Comparison of ENCODE assay signal across 8 cellular contexts in the genomic region with DNA sequence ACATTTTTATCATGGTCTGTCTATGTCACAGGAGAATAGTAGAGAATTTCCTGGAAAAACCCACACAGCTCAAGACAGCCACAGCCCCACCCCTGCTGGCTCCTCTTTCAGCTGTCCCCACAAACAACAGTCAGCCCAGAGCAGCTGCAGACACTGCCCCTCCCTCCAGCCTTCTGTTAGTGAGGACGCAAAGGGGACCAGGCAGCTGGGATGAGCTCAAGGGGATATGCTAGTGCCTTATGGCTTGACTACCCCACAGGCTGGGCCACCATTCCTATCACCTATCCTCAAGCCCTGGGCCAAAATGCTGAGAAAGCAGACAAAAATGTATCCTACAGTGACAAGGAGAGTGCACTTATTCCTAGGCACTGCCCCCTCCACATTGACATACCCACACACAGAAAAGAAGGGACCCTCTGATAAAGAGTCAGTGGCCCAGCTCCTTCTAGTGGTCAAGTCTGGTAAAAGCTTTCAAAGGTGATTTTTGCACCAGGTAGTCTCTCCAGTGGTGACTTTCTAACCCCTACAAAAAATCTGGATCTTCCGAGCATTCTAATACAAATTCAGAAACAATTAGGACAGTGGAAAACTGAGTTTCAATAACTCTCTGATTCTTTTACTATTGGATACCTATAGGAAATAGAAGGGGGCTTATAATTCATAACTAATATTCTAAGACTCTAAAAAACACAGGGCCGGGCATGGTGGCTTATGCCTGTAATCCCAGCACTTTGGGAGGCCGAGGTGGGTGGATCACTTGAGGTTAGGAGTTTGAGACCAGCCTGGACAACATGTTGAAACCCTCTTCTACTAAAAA. TPM values are rescaled to one million over a fixed set of nuclear protein-coding genes. Genes with fewer than 3 reads are reported as not detected.
DNase-seq lines count a peak whose midpoint lies in the region; FAIRE-seq and TF ChIP-seq lines count a peak whose summit lies in the region.

No MANE protein-coding gene starts in this region.

- H3K4me3 ChIP-seq in endothelial cell of umbilical vein (replicated peaks in 1 of 3; ENCODE audit: insufficient read depth in 1 of 3, low read depth in 1 of 3, low read length in 3 of 3) (no peak overlapping the region), neuronal stem cell (ENCODE audit: low read length in 2 of 2) (no peak overlapping the region)

- BruUV-seq in endothelial cell of umbilical vein (replicated peaks; lab: Mats Ljungman, UMichigan), result no TSS peak

- H4K91ac ChIP-seq in neuronal stem cell (ENCODE audit: low read depth, low read length, poor library complexity), result no peak overlapping the region

- H3K79me1 ChIP-seq in neuronal stem cell (ENCODE audit: low read depth, low read length), result peaks cover 3% of the 10 kb centered on the region

- no peak overlapping the region for H2BK12ac ChIP-seq in neuronal stem cell (ENCODE audit: low read length)

- H3K9ac ChIP-seq in endothelial cell of umbilical vein (replicated peaks; ENCODE audit: extremely low read depth, insufficient read depth, low read length) (no peak overlapping the region), neuronal stem cell (ENCODE audit: low read depth, low read length, poor library complexity) (no peak overlapping the region)

- DNase-seq in Ammon's horn (ENCODE audit: low spot score) (peak; percentile 93), GM18507 (ENCODE audit: extremely low spot score, insufficient read length, low read depth) (no peak), RWPE1 (ENCODE audit: low spot score) (no peak), endothelial cell of umbilical vein (ENCODE audit: low read depth, low spot score) (peak; percentile 30), neuronal stem cell (ENCODE audit: low spot score) (no peak), NCI-H187 treated with DMSO at 0.1 percent for 48 hours (lab: John Stamatoyannopoulos, UW) (no peak), NCI-H1048 (lab: John Stamatoyannopoulos, UW) (no peak), cerebellum (ENCODE audit: low spot score) (no peak)

- H2BK120ac ChIP-seq in neuronal stem cell (ENCODE audit: low read depth, low read length), result no peak overlapping the region

- H3K18ac ChIP-seq in neuronal stem cell (ENCODE audit: low read length), result no peak overlapping the region

- H3K9me1 ChIP-seq in endothelial cell of umbilical vein (replicated peaks; ENCODE audit: control insufficient read depth, extremely low read depth, insufficient read depth, low read length), result no peaks in the 10 kb centered on the region

- H2AK5ac ChIP-seq in neuronal stem cell (ENCODE audit: low read depth, low read length), result no peak overlapping the region

- peaks cover 0 to 6% of the 10 kb centered on the region in 2 experiments for H3K27me3 ChIP-seq in endothelial cell of umbilical vein (ENCODE audit: control insufficient read depth in 2 of 2, insufficient read depth in 2 of 2, low read length in 2 of 2)
- H3K27me3 ChIP-seq in neuronal stem cell (ENCODE audit: control insufficient read depth in 3 of 3, insufficient read depth in 3 of 3, low read depth in 1 of 3, low read length in 3 of 3), result no peaks in the 10 kb centered on the region

- TF ChIP-seq CTCF in RWPE1 (conservative IDR thresholded peaks at IDR 0.05; ENCODE audit: low read depth) (peak; percentile 71), endothelial cell of umbilical vein (IDR thresholded peaks at IDR 0.05; ENCODE audit: extremely low read depth in 1 of 2, insufficient read depth in 1 of 2, low read depth in 1 of 2, low read length in 2 of 2) (peak; percentile 49 to 55)

- H3K9me3 ChIP-seq in endothelial cell of umbilical vein (replicated peaks; ENCODE audit: control insufficient read depth, insufficient read depth, low read length) (no peaks in the 10 kb centered on the region), neuronal stem cell (replicated peaks in 1 of 2; ENCODE audit: control insufficient read depth in 2 of 2, insufficient read depth in 1 of 2, low read depth in 1 of 2, low read length in 2 of 2) (no peaks in the 10 kb centered on the region)

- H2AFZ ChIP-seq in endothelial cell of umbilical vein (ENCODE audit: low read depth, low read length), result peak overlapping the region; percentile 85
- H2AFZ ChIP-seq in neuronal stem cell (ENCODE audit: low read length), result peak overlapping the region; percentile 73

- no peak overlapping the region for H3K4me2 ChIP-seq in endothelial cell of umbilical vein (ENCODE audit: insufficient read depth, low read length)
- peak overlapping the region; percentile 28 for H3K4me2 ChIP-seq in neuronal stem cell (ENCODE audit: insufficient read depth, low read length, poor library complexity, severe bottlenecking)

- H3K4me1 ChIP-seq in endothelial cell of umbilical vein (ENCODE audit: control insufficient read depth, extremely low read depth, insufficient read depth, low read length), result peaks cover 35% of the 10 kb centered on the region
- peaks cover 41 to 45% of the 10 kb centered on the region in 2 donors for H3K4me1 ChIP-seq in neuronal stem cell (ENCODE audit: control insufficient read depth in 2 of 2, insufficient read depth in 1 of 2, low read depth in 1 of 2, low read length in 2 of 2)

- no peak overlapping the region for H4K8ac ChIP-seq in neuronal stem cell (ENCODE audit: low read depth, low read length)

- no peaks in the 10 kb centered on the region for H4K20me1 ChIP-seq in endothelial cell of umbilical vein (replicated peaks; ENCODE audit: control insufficient read depth, extremely low read depth, insufficient read depth, low read length)

- dilution Hi-C loops in endothelial cell of umbilical vein (cut with MboI; ENCODE audit: extremely low pct_ligation_motif_present, low sequenced_read_pairs), result no loop called here

- no peak overlapping the region for H3K4ac ChIP-seq in neuronal stem cell (ENCODE audit: low read length)

- H2BK5ac ChIP-seq in neuronal stem cell (ENCODE audit: low read length), result no peak overlapping the region

- no peaks in the 10 kb centered on the region for H3K79me2 ChIP-seq in endothelial cell of umbilical vein (ENCODE audit: control insufficient read depth, insufficient read depth, low read length)

- no peak for TF ChIP-seq POLR2A in endothelial cell of umbilical vein (IDR thresholded peaks at IDR 0.05; ENCODE audit: low read depth, low read length)

- FAIRE-seq in GM18507 (lab: Jason Lieb, UNC) (peak; percentile 54), endothelial cell of umbilical vein (lab: Jason Lieb, UNC) (peak; percentile 76)

- H3K27ac ChIP-seq in RWPE1 (no peak overlapping the region), endothelial cell of umbilical vein (ENCODE audit: insufficient read depth, low read depth, low read length) (peak overlapping the region; percentile 34), neuronal stem cell (replicated peaks; ENCODE audit: low read length) (peak overlapping the region; percentile 1)

- intact Hi-C loops in endothelial cell of umbilical vein (cut with micrococcal nuclease), result loop anchor here (1.0 to 10.0 kb wide), 2 partner anchors 73 to 230 kb away; a partner anchor contains a TSS

- H3K36me3 ChIP-seq in endothelial cell of umbilical vein (ENCODE audit: control insufficient read depth in 2 of 2, extremely low read depth in 1 of 2, insufficient read depth in 2 of 2, low read length in 2 of 2) (no peaks in the 10 kb centered on the region), neuronal stem cell (replicated peaks in 1 of 2; ENCODE audit: control insufficient read depth in 2 of 2, insufficient read depth in 2 of 2, low read length in 2 of 2) (no peaks in the 10 kb centered on the region)

- H3K14ac ChIP-seq in neuronal stem cell (ENCODE audit: low read length), result no peak overlapping the region

- CTCF ChIA-PET in RWPE1 (lab: Yijun Ruan, JAX) (interaction anchor here (0.5 to 1.3 kb wide), 8 partner anchors 9 to 218 kb away, joined by 3 to 5 read pairs (median 3); no protein-coding TSS in a partner anchor), endothelial cell of umbilical vein (lab: Charles Lee) (interaction anchor here (0.6 to 6.6 kb wide), 24 partner anchors 9 to 1118 kb away, joined by 3 to 101 read pairs (median 6); a partner anchor contains a TSS)

- H3K23ac ChIP-seq in neuronal stem cell (ENCODE audit: low read depth, low read length, poor library complexity), result no peak overlapping the region

- POLR2A ChIA-PET in RWPE1 (lab: Yijun Ruan, JAX; ENCODE audit: low non-redundant PET) (no interaction called here), endothelial cell of umbilical vein (lab: Charles Lee) (no interaction called here)

- no CpG with 5 or more reads among the region's 4 CpGs for WGBS in neuronal stem cell (ENCODE audit: extremely low coverage in 2 of 2, insufficient read length in 2 of 2, insufficient replicate concordance in 1 of 2), 2 donors

- H2BK15ac ChIP-seq in neuronal stem cell (ENCODE audit: low read length), result no peak overlapping the region

TF ChIP-seq in endothelial cell of umbilical vein, 7 proteins besides CTCF, POLR2A, EP300 and RAD21 (continues in another document):
- no peak for TF ChIP-seq MYC (IDR thresholded peaks at IDR 0.05; ENCODE audit: low read depth, low read length)
- TF ChIP-seq GATA2 (IDR thresholded peaks at IDR 0.05; ENCODE audit: insufficient read depth, insufficient read length, low read depth, low read length), result no peak
- no peak for TF ChIP-seq FOS (IDR thresholded peaks at IDR 0.05; ENCODE audit: borderline replicate concordance, insufficient read depth, low read length)

RNA-seq across cellular contexts. Expression of a gene that starts 3.0 kb away (rescaled TPM):
- total RNA-seq in endothelial cell of umbilical vein, result 2.1 and 4.8 TPM in 2 replicates
- polyA plus RNA-seq in endothelial cell of umbilical vein, result 0.68 and 0.78 TPM in 2 replicates
- polyA plus RNA-seq in endothelial cell of umbilical vein (2011; cell fraction: cytosol; rRNA removed), result 0.87 TPM in 2 replicates
- 0.62 and 0.77 TPM in 2 replicates for polyA plus RNA-seq in endothelial cell of umbilical vein (2011; cell fraction: nucleus; rRNA removed)
- 1.6 and 4.4 TPM in 2 replicates for polyA plus RNA-seq in endothelial cell of umbilical vein (2012)
- polyA minus RNA-seq in endothelial cell of umbilical vein, result 3.2 TPM in 2 replicates
- 1.8 TPM for polyA minus RNA-seq in endothelial cell of umbilical vein (2011; cell fraction: cytosol; rRNA and poly(A)+ RNA removed)
- 0.72 and 1.3 TPM in 2 replicates for polyA minus RNA-seq in endothelial cell of umbilical vein (2011; cell fraction: nucleus; rRNA and poly(A)+ RNA removed)
- 4.6 TPM for polyA plus RNA-seq in neuronal stem cell (2013, experiment 1 of 2)
- 4.4 TPM for polyA plus RNA-seq in neuronal stem cell (2013, experiment 2 of 2)
- total RNA-seq in cerebellum, result 31.5 TPM

RNA-seq across cellular contexts. Expression of a gene that starts 21.5 kb away (rescaled TPM):
- total RNA-seq in endothelial cell of umbilical vein (59.5 and 60.2 TPM in 2 replicates), cerebellum (199 TPM)
- 27.2 and 28.1 TPM in 2 replicates for polyA plus RNA-seq in endothelial cell of umbilical vein
- 32.1 and 40.3 TPM in 2 replicates for polyA plus RNA-seq in endothelial cell of umbilical vein (2011; cell fraction: cytosol; rRNA removed)
- polyA plus RNA-seq in endothelial cell of umbilical vein (2011; cell fraction: nucleus; rRNA removed), result 140 and 142 TPM in 2 replicates
- 27.9 and 32.6 TPM in 2 replicates for polyA plus RNA-seq in endothelial cell of umbilical vein (2012)
- 116 and 142 TPM in 2 replicates for polyA minus RNA-seq in endothelial cell of umbilical vein
- polyA minus RNA-seq in endothelial cell of umbilical vein (2011; cell fraction: cytosol; rRNA and poly(A)+ RNA removed), result 24.2 TPM
- 79.5 and 111 TPM in 2 replicates for polyA minus RNA-seq in endothelial cell of umbilical vein (2011; cell fraction: nucleus; rRNA and poly(A)+ RNA removed)
- 24.5 TPM for polyA plus RNA-seq in neuronal stem cell (2013, experiment 1 of 2)
- 24.6 TPM for polyA plus RNA-seq in neuronal stem cell (2013, experiment 2 of 2)

Comparison
In these comparisons a context has a peak if more than half of its experiments do, and no peak if none do; other contexts are left out.
1. DNase-seq: peak in Ammon's horn (single experiment) and endothelial cell of umbilical vein (single experiment); none in GM18507 (single experiment), RWPE1 (single experiment), neuronal stem cell (single experiment), NCI-H187 treated with DMSO at 0.1 percent for 48 hours (single experiment), NCI-H1048 (single experiment) and cerebellum (single experiment).